Comparison of ENCODE assay signal across 1 cellular context in the genomic region with DNA sequence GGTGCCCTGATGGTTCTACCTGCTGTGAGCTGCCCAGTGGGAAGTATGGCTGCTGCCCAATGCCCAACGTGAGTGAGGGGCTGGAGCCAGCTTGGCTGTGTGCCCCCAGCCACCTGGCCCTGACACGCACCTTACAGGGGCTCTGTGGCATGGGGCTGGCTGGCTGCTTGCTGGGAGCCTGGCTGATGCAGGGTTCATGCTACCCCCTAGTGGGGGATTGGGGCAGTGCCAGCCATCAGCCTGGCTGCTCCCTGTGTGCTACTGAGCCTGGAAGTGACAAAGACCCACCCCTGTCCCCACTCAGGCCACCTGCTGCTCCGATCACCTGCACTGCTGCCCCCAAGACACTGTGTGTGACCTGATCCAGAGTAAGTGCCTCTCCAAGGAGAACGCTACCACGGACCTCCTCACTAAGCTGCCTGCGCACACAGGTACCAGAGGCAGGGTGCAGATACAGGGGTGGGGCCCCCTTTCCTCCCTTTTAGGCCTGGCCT.
TF ChIP-seq lines count a peak whose summit lies in the region.

No MANE protein-coding gene starts in this region.

TF ChIP-seq in WTC11, 78 proteins besides CTCF, POLR2A, EP300 and RAD21 (continued from another document):
- TF ChIP-seq, protein P1, sequence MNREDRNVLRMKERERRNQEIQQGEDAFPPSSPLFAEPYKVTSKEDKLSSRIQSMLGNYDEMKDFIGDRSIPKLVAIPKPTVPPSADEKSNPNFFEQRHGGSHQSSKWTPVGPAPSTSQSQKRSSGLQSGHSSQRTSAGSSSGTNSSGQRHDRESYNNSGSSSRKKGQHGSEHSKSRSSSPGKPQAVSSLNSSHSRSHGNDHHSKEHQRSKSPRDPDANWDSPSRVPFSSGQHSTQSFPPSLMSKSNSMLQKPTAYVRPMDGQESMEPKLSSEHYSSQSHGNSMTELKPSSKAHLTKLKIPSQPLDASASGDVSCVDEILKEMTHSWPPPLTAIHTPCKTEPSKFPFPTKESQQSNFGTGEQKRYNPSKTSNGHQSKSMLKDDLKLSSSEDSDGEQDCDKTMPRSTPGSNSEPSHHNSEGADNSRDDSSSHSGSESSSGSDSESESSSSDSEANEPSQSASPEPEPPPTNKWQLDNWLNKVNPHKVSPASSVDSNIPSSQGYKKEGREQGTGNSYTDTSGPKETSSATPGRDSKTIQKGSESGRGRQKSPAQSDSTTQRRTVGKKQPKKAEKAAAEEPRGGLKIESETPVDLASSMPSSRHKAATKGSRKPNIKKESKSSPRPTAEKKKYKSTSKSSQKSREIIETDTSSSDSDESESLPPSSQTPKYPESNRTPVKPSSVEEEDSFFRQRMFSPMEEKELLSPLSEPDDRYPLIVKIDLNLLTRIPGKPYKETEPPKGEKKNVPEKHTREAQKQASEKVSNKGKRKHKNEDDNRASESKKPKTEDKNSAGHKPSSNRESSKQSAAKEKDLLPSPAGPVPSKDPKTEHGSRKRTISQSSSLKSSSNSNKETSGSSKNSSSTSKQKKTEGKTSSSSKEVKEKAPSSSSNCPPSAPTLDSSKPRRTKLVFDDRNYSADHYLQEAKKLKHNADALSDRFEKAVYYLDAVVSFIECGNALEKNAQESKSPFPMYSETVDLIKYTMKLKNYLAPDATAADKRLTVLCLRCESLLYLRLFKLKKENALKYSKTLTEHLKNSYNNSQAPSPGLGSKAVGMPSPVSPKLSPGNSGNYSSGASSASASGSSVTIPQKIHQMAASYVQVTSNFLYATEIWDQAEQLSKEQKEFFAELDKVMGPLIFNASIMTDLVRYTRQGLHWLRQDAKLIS (CRISPR knock-in tag; IDR thresholded peaks at IDR 0.05; ENCODE audit: borderline replicate concordance) = no peak
- TF ChIP-seq ZNF512 (CRISPR knock-in tag; IDR thresholded peaks at IDR 0.05; ENCODE audit: borderline replicate concordance) = no peak
